ENCODE assay signal across 18 cellular contexts in the genomic region with DNA sequence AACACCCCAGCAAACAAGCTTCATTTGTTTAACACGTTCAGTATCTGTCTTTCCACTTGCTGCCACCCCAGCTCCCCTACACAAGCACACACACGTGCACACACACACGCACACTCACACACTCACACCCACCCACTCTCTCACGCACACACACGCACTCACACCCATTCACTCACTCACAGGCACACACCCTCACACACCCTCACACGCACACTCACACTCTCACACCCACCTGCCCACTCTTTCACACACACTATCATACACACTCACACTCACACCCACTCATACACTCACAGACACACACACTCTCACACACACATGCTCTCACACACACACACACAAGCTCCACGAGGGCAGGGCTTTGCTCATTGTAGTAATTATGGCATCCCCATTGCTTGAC.
DNase-seq lines count a peak whose midpoint lies in the region; ATAC-seq, FAIRE-seq and TF ChIP-seq lines count a peak whose summit lies in the region.
"Had no signal": no experiment of that assay in that cellular context is flagged by ENCODE, and none has a peak within 500 bp of the region (broad histone marks: within the 10 kb centered on the region; RNA-seq: fewer than 3 reads in every experiment).

No MANE protein-coding gene starts in this region.

- H3K56ac ChIP-seq in H1 (replicated peaks; ENCODE audit: insufficient read length, low read depth, low read length): peak overlapping the region; percentile 37

- H3K23me2 ChIP-seq in H1 (ENCODE audit: low read depth, low read length): peaks cover 2% of the 10 kb centered on the region; the same call in 1 of the 2 replicates

- FAIRE-seq in HTR-8/SVneo (lab: Jason Lieb, UNC): peak; percentile 98
- no peak for FAIRE-seq in H1 (lab: Jason Lieb, UNC)
- FAIRE-seq: A549, D721Med, G401.6, GM12892 had no signal

- WGBS in H1 (ENCODE audit: extremely low coverage in 1 of 2, insufficient coverage in 1 of 2, insufficient read length in 1 of 2, insufficient replicate concordance in 2 of 2, low coverage in 1 of 2, low lambda C conversion rate in 2 of 2, missing lambda C conversion rate in 1 of 2), 2 experiments: 84% methylated on average over 7 of the region's 7 CpGs; no CpG with 5 or more reads in 1 of the 2 experiments

- no peak for TF ChIP-seq EP300 in H1 (IDR thresholded peaks at IDR 0.05; ENCODE audit: borderline replicate concordance in 1 of 2, low read depth in 2 of 2, low read length in 2 of 2)

- peaks cover 0 to 25% (median 4%) of the 10 kb centered on the region in 5 donors for H3K27me3 Mint-ChIP-seq in naive thymus-derived CD4-positive, alpha-beta T cell

- no peak overlapping the region for H3K4me3 ChIP-seq in H1 (ENCODE audit: extremely low read depth in 1 of 4, insufficient read depth in 2 of 4, low read depth in 3 of 4, low read length in 4 of 4)
- H3K4me3 ChIP-seq in naive thymus-derived CD4-positive, alpha-beta T cell (ENCODE audit: low read length): no peak overlapping the region
- H3K4me3 ChIP-seq: A549, GM23338 had no signal

- peaks cover 0 to 3% of the 10 kb centered on the region in 2 experiments for H4K20me1 ChIP-seq in H1 (replicated peaks in 1 of 2; ENCODE audit: control insufficient read depth in 1 of 2, insufficient read depth in 2 of 2, low read length in 2 of 2)

- no peak overlapping the region for H4K5ac ChIP-seq in H1 (ENCODE audit: insufficient read length, low read depth, low read length)

- no peak overlapping the region for H3K14ac ChIP-seq in H1 (ENCODE audit: insufficient read length)

- no peak overlapping the region for H3K23ac ChIP-seq in H1 (ENCODE audit: insufficient read length)

- H3K9me3 Mint-ChIP-seq in naive thymus-derived CD4-positive, alpha-beta T cell: peaks cover 0 to 4% (median 0%) of the 10 kb centered on the region in 11 donors
- H3K9me3 Mint-ChIP-seq: GM23338, H9 had no signal

- peak overlapping the region; percentile 30 for H4K91ac ChIP-seq in H1 (replicated peaks; ENCODE audit: insufficient read length, low read length)

- intact Hi-C loops in naive thymus-derived CD4-positive, alpha-beta T cell (cut with micrococcal nuclease): no loop called here

- no peak for TF ChIP-seq RAD21 in H1 (IDR thresholded peaks at IDR 0.05 in 1 of 2, conservative IDR thresholded peaks at IDR 0.05 in 1 of 2; ENCODE audit: low read depth in 2 of 2, low read length in 2 of 2)

- H2BK5ac ChIP-seq in H1 (ENCODE audit: low read depth, low read length): no peak overlapping the region

- peak overlapping the region; percentile 43 for H3K27ac ChIP-seq in RWPE1
- H3K27ac ChIP-seq in H1 (ENCODE audit: low read depth, low read length): no peak overlapping the region
- no peak overlapping the region for H3K27ac ChIP-seq in naive thymus-derived CD4-positive, alpha-beta T cell (ENCODE audit: low read depth, low read length)
- H3K27ac ChIP-seq: A549, C4-2B had no signal

- no peaks in the 10 kb centered on the region for H3K36me3 ChIP-seq in H1 (ENCODE audit: control insufficient read depth in 2 of 4, insufficient read depth in 4 of 4, low read length in 3 of 4)
- H3K36me3 ChIP-seq in naive thymus-derived CD4-positive, alpha-beta T cell (ENCODE audit: control insufficient read depth in 2 of 3, insufficient read depth in 3 of 3, low read length in 3 of 3): no peaks in the 10 kb centered on the region
- H3K36me3 ChIP-seq: BE2C had no signal

- H3K27me3 ChIP-seq in H1 (replicated peaks in 1 of 4; ENCODE audit: control insufficient read depth in 3 of 4, extremely low read depth in 1 of 4, insufficient read depth in 3 of 4, low read length in 3 of 4): no peaks in the 10 kb centered on the region
- H3K27me3 ChIP-seq in naive thymus-derived CD4-positive, alpha-beta T cell (ENCODE audit: control insufficient read depth in 2 of 2, insufficient read depth in 2 of 2, low read length in 2 of 2): no peaks in the 10 kb centered on the region
- H3K27me3 ChIP-seq: BE2C had no signal

- H3K4me3 Mint-ChIP-seq in naive thymus-derived CD4-positive, alpha-beta T cell: no peak overlapping the region
- H3K4me3 Mint-ChIP-seq: CD4-positive, alpha-beta memory T cell; GM23338; H9 had no signal

- 0 out of 2 replicates have a peak overlapping the region, but pooled peaks have one; percentile 69 for H2BK12ac ChIP-seq in H1 (ENCODE audit: low read depth, low read length)

- no peak for DNase-seq in HTR-8/SVneo (ENCODE audit: insufficient read length, low spot score)
- no peak for DNase-seq in RWPE1 (ENCODE audit: low spot score)
- no peak for DNase-seq in H1 (ENCODE audit: low read depth in 1 of 2, low spot score in 2 of 2)
- DNase-seq in stimulated activated CD4-positive, alpha-beta T cell treated with anti-CD3 and anti-CD28 coated beads, Interleukin-2, amount 100 ng/mL, for 48 hours: no peak
- DNase-seq in retina: no peak
- no peak for DNase-seq in naive thymus-derived CD4-positive, alpha-beta T cell
- DNase-seq: BE2C; CD4-positive, alpha-beta memory T cell; DMS153; DMS79 treated with DMSO at 0.1 percent for 48 hours; EL; H9 had no signal

- no peak for TF ChIP-seq POLR2A in H1 (IDR thresholded peaks at IDR 0.05; ENCODE audit: control extremely low read depth in 1 of 2, low read depth in 2 of 2, low read length in 2 of 2)

- no peak overlapping the region; the same call in 1 of the 2 replicates for H2BK15ac ChIP-seq in H1 (ENCODE audit: low read length)

- no peak overlapping the region for H3K18ac ChIP-seq in H1 (ENCODE audit: extremely low read depth, low read length)

- no peaks in the 10 kb centered on the region for H3K36me3 Mint-ChIP-seq in naive thymus-derived CD4-positive, alpha-beta T cell
- H3K36me3 Mint-ChIP-seq: CD4-positive, alpha-beta memory T cell had no signal

- H2BK120ac ChIP-seq in H1 (replicated peaks; ENCODE audit: low read depth, low read length): no peak overlapping the region

- H3K4ac ChIP-seq in H1 (replicated peaks; ENCODE audit: insufficient read length, low read depth, low read length): no peak overlapping the region

- TF ChIP-seq CTCF in RWPE1 (conservative IDR thresholded peaks at IDR 0.05; ENCODE audit: low read depth) (no peak), H1 (IDR thresholded peaks at IDR 0.05; ENCODE audit: control extremely low read depth in 1 of 3, insufficient read depth in 1 of 3, low read depth in 1 of 3, low read length in 3 of 3) (no peak)

- H3K27ac Mint-ChIP-seq in naive thymus-derived CD4-positive, alpha-beta T cell: no peak overlapping the region
- H3K27ac Mint-ChIP-seq: GM23338 had no signal

- no peak overlapping the region for H2AK5ac ChIP-seq in H1 (ENCODE audit: low read depth, low read length)

- H2AFZ ChIP-seq in H1 (ENCODE audit: low read length): no peak overlapping the region
- H2AFZ ChIP-seq: GM23338 had no signal

- no peaks in the 10 kb centered on the region; a peak in 2 of 7 replicates for H3K4me1 ChIP-seq in H1 (replicated peaks in 1 of 4; ENCODE audit: control insufficient read depth in 3 of 4, insufficient read depth in 4 of 4, low read length in 3 of 4)
- H3K4me1 ChIP-seq in naive thymus-derived CD4-positive, alpha-beta T cell (ENCODE audit: control insufficient read depth in 2 of 2, insufficient read depth in 2 of 2, low read length in 2 of 2): no peaks in the 10 kb centered on the region
- H3K4me1 ChIP-seq: A549, BE2C had no signal

- no peak overlapping the region for H2BK20ac ChIP-seq in H1 (ENCODE audit: low read length)

- peak overlapping the region; percentile 47; the same call in 1 of the 2 replicates for H4K8ac ChIP-seq in H1 (ENCODE audit: extremely low read depth, insufficient read depth, low read length)

- no peak overlapping the region for H3K4me2 ChIP-seq in H1 (ENCODE audit: insufficient read depth in 1 of 2, low read depth in 2 of 2, low read length in 2 of 2)
- H3K4me2 ChIP-seq: A549, GM23338 had no signal

- POLR2A ChIA-PET in RWPE1 (lab: Yijun Ruan, JAX; ENCODE audit: low non-redundant PET) (no interaction called here), H1 (lab: Charles Lee; ENCODE audit: partially characterized antibody) (no interaction called here)
- POLR2A ChIA-PET in naive thymus-derived CD4-positive, alpha-beta T cell (lab: Charles Lee): no interaction called here

- H3K9me3 ChIP-seq in H1 (ENCODE audit: insufficient read depth in 2 of 2, low read depth in 1 of 2, low read length in 1 of 2): no peaks in the 10 kb centered on the region
- H3K9me3 ChIP-seq in naive thymus-derived CD4-positive, alpha-beta T cell (ENCODE audit: control insufficient read depth in 2 of 3, low read length in 3 of 3): no peaks in the 10 kb centered on the region
- H3K9me3 ChIP-seq: A549, BE2C had no signal

- no peak for ATAC-seq in naive thymus-derived CD4-positive, alpha-beta T cell
- ATAC-seq: A549, GM23338 had no signal

- no peaks in the 10 kb centered on the region for H3K79me1 ChIP-seq in H1 (ENCODE audit: low read depth, low read length)

- no peak overlapping the region for H3K9ac ChIP-seq in H1 (replicated peaks in 1 of 4; ENCODE audit: extremely low read depth in 1 of 4, low read depth in 3 of 4, low read length in 3 of 4)

- H3K4me1 Mint-ChIP-seq in naive thymus-derived CD4-positive, alpha-beta T cell: no peaks in the 10 kb centered on the region
- H3K4me1 Mint-ChIP-seq: CD4-positive, alpha-beta memory T cell had no signal

- CTCF ChIA-PET in RWPE1 (lab: Yijun Ruan, JAX) (interaction anchor here (0.7 to 1.3 kb wide), 2 partner anchors 16 to 28 kb away, joined by 3 to 5 read pairs; no protein-coding TSS in a partner anchor), H1 (lab: Charles Lee; ENCODE audit: partially characterized antibody) (interaction anchor here (0.6 kb wide), 1 partner anchor 1350 kb away, joined by 3 read pairs; no protein-coding TSS in a partner anchor)
- CTCF ChIA-PET in naive thymus-derived CD4-positive, alpha-beta T cell (lab: Charles Lee): no interaction called here

- H3K79me2 ChIP-seq in H1 (ENCODE audit: control insufficient read depth in 1 of 2, insufficient read depth in 2 of 2, low read length in 2 of 2): no peaks in the 10 kb centered on the region

TF ChIP-seq in H1, 55 proteins besides CTCF, POLR2A, EP300 and RAD21:
- TF ChIP-seq, protein P1, sequence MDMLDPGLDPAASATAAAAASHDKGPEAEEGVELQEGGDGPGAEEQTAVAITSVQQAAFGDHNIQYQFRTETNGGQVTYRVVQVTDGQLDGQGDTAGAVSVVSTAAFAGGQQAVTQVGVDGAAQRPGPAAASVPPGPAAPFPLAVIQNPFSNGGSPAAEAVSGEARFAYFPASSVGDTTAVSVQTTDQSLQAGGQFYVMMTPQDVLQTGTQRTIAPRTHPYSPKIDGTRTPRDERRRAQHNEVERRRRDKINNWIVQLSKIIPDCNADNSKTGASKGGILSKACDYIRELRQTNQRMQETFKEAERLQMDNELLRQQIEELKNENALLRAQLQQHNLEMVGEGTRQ (IDR thresholded peaks at IDR 0.05; ENCODE audit: low read length): no peak
- TF ChIP-seq FOSL1 (IDR thresholded peaks at IDR 0.05; ENCODE audit: insufficient read depth, low read depth, low read length) (no peak), KDM1A (IDR thresholded peaks at IDR 0.05; ENCODE audit: borderline replicate concordance, low read length) (no peak), JUN (IDR thresholded peaks at IDR 0.05; ENCODE audit: low read depth, low read length) (no peak)
